In genomic region chr20:271528-271927, GRCh38 we compare ENCODE assay signal across 36 cellular contexts. TPM values are rescaled to one million over a fixed set of nuclear protein-coding genes. Genes with fewer than 3 reads are reported as not detected.
"Had no signal": no experiment of that assay in that cellular context is flagged by ENCODE, and none has a peak within 500 bp of the region (broad histone marks: within the 10 kb centered on the region; RNA-seq: fewer than 3 reads in every experiment).

No MANE protein-coding gene starts in this region.

- H3K27me3 ChIP-seq: adrenal gland, body of pancreas, colonic mucosa, gastroesophageal sphincter had no signal

- H3K27ac ChIP-seq: adrenal gland, body of pancreas, colonic mucosa, epithelial cell of prostate, esophagus squamous epithelium, gastroesophageal sphincter had no signal

- H3K4me3 Mint-ChIP-seq: activated CD4-positive, alpha-beta memory T cell treated with anti-CD3 and anti-CD28 coated beads for 36 hours; activated CD4-positive, alpha-beta T cell treated with anti-CD3 and anti-CD28 coated beads for 36 hours; activated CD4-positive, alpha-beta T cell treated with anti-CD3 and anti-CD28 coated beads, Interleukin-2, amount 10 ng/mL, durations not matched to agents 24 days and 14 days; activated CD8-positive, alpha-beta memory T cell treated with anti-CD3 and anti-CD28 coated beads, Interleukin-2, amount 10 ng/mL, durations not matched to agents 7 days and 5 days; activated CD8-positive, alpha-beta T cell treated with anti-CD3 and anti-CD28 coated beads, Interleukin-2, amount 10 ng/mL, durations not matched to agents 7 days and 5 days; activated naive CD4-positive, alpha-beta T cell treated with anti-CD3 and anti-CD28 coated beads for 36 hours; activated naive CD4-positive, alpha-beta T cell treated with anti-CD3 and anti-CD28 coated beads, Interleukin-2, amount 50 U/mL, for 24 hours; activated naive CD8-positive, alpha-beta T cell treated with anti-CD3 and anti-CD28 coated beads for 36 hours; activated naive CD8-positive, alpha-beta T cell treated with anti-CD3 and anti-CD28 coated beads, Interleukin-2, amount 50 U/mL, for 24 hours; activated T-cell treated with anti-CD3 and anti-CD28 coated beads, Interleukin-2, amount 50 U/mL, for 4 hours; activated T-helper 17 cell treated with anti-CD3 and anti-CD28 coated beads, Interleukin-2, amount 50 U/mL, for 72 hours had no signal

- ATAC-seq: activated CD4-positive, alpha-beta T cell treated with anti-CD3 and anti-CD28 coated beads for 36 hours; activated CD8-positive, alpha-beta memory T cell treated with anti-CD3 and anti-CD28 coated beads, Interleukin-2, amount 10 ng/mL, durations not matched to agents 7 days and 5 days; activated CD8-positive, alpha-beta T cell treated with anti-CD3 and anti-CD28 coated beads, Interleukin-2, amount 10 ng/mL, durations not matched to agents 7 days and 5 days; activated naive CD8-positive, alpha-beta T cell treated with anti-CD3 and anti-CD28 coated beads, Interleukin-2, amount 50 U/mL, for 24 hours; activated T-cell treated with anti-CD3 and anti-CD28 coated beads, Interleukin-2, amount 50 U/mL, for 4 hours; activated T-helper 17 cell treated with anti-CD3 and anti-CD28 coated beads, Interleukin-2, amount 50 U/mL, for 72 hours; body of pancreas; gastroesophageal sphincter had no signal

- H3K27me3 Mint-ChIP-seq: activated CD4-positive, alpha-beta T cell treated with anti-CD3 and anti-CD28 coated beads for 36 hours; activated CD8-positive, alpha-beta memory T cell treated with anti-CD3 and anti-CD28 coated beads, Interleukin-2, amount 10 ng/mL, durations not matched to agents 7 days and 5 days; activated naive CD4-positive, alpha-beta T cell treated with anti-CD3 and anti-CD28 coated beads, Interleukin-2, amount 50 U/mL, for 24 hours; activated naive CD8-positive, alpha-beta T cell treated with anti-CD3 and anti-CD28 coated beads for 36 hours; activated naive CD8-positive, alpha-beta T cell treated with anti-CD3 and anti-CD28 coated beads, Interleukin-2, amount 50 U/mL, for 24 hours had no signal

- FAIRE-seq: endometrium, endothelial cell of umbilical vein had no signal

- H3K36me3 Mint-ChIP-seq: activated CD4-positive, alpha-beta memory T cell treated with anti-CD3 and anti-CD28 coated beads for 36 hours; activated naive CD4-positive, alpha-beta T cell treated with anti-CD3 and anti-CD28 coated beads, Interleukin-2, amount 50 U/mL, for 24 hours; activated naive CD8-positive, alpha-beta T cell treated with anti-CD3 and anti-CD28 coated beads for 36 hours had no signal

- H3K36me3 ChIP-seq: adrenal gland, colonic mucosa had no signal

- H3K27ac Mint-ChIP-seq: activated CD4-positive, alpha-beta memory T cell treated with anti-CD3 and anti-CD28 coated beads for 36 hours; activated CD4-positive, alpha-beta T cell treated with anti-CD3 and anti-CD28 coated beads for 36 hours; activated CD4-positive, alpha-beta T cell treated with anti-CD3 and anti-CD28 coated beads, Interleukin-2, amount 10 ng/mL, durations not matched to agents 24 days and 14 days; activated CD8-positive, alpha-beta memory T cell treated with anti-CD3 and anti-CD28 coated beads, Interleukin-2, amount 10 ng/mL, durations not matched to agents 7 days and 5 days; activated CD8-positive, alpha-beta T cell treated with anti-CD3 and anti-CD28 coated beads, Interleukin-2, amount 10 ng/mL, durations not matched to agents 7 days and 5 days; activated naive CD4-positive, alpha-beta T cell treated with anti-CD3 and anti-CD28 coated beads for 36 hours; activated naive CD4-positive, alpha-beta T cell treated with anti-CD3 and anti-CD28 coated beads, Interleukin-2, amount 50 U/mL, for 24 hours; activated naive CD8-positive, alpha-beta T cell treated with anti-CD3 and anti-CD28 coated beads for 36 hours; activated naive CD8-positive, alpha-beta T cell treated with anti-CD3 and anti-CD28 coated beads, Interleukin-2, amount 50 U/mL, for 24 hours; activated T-helper 17 cell treated with anti-CD3 and anti-CD28 coated beads, Interleukin-2, amount 50 U/mL, for 72 hours had no signal

- H3K9me3 Mint-ChIP-seq: activated CD4-positive, alpha-beta memory T cell treated with anti-CD3 and anti-CD28 coated beads for 36 hours; activated CD4-positive, alpha-beta T cell treated with anti-CD3 and anti-CD28 coated beads, Interleukin-2, amount 10 ng/mL, durations not matched to agents 24 days and 14 days; activated naive CD4-positive, alpha-beta T cell treated with anti-CD3 and anti-CD28 coated beads for 36 hours; activated naive CD4-positive, alpha-beta T cell treated with anti-CD3 and anti-CD28 coated beads, Interleukin-2, amount 50 U/mL, for 24 hours; activated naive CD8-positive, alpha-beta T cell treated with anti-CD3 and anti-CD28 coated beads for 36 hours; activated naive CD8-positive, alpha-beta T cell treated with anti-CD3 and anti-CD28 coated beads, Interleukin-2, amount 50 U/mL, for 24 hours; activated T-cell treated with anti-CD3 and anti-CD28 coated beads, Interleukin-2, amount 50 U/mL, for 4 hours; activated T-helper 17 cell treated with anti-CD3 and anti-CD28 coated beads, Interleukin-2, amount 50 U/mL, for 72 hours had no signal

- DNase-seq: activated CD4-positive, alpha-beta memory T cell treated with anti-CD3 and anti-CD28 coated beads for 36 hours; activated CD4-positive, alpha-beta T cell treated with anti-CD3 and anti-CD28 coated beads for 36 hours; activated CD4-positive, alpha-beta T cell treated with anti-CD3 and anti-CD28 coated beads, Interleukin-2, amount 10 ng/mL, durations not matched to agents 24 days and 14 days; activated CD4-positive, CD25-positive, alpha-beta regulatory T cell; activated CD4-positive, CD25-positive, alpha-beta regulatory T cell treated with anti-CD3 and anti-CD28 coated beads, Interleukin-2, amount 50 U/mL, for 72 hours; activated CD8-positive, alpha-beta memory T cell treated with anti-CD3 and anti-CD28 coated beads, Interleukin-2, amount 10 ng/mL, durations not matched to agents 7 days and 5 days; activated effector memory CD4-positive, alpha-beta T cell treated with anti-CD3 and anti-CD28 coated beads, Interleukin-2, amount 50 U/mL, for 16 hours; activated naive CD4-positive, alpha-beta T cell treated with anti-CD3 and anti-CD28 coated beads for 36 hours; activated naive CD8-positive, alpha-beta T cell treated with anti-CD3 and anti-CD28 coated beads for 36 hours; activated naive CD8-positive, alpha-beta T cell treated with anti-CD3 and anti-CD28 coated beads, Interleukin-2, amount 50 U/mL, for 24 hours; activated T-cell treated with anti-CD3 and anti-CD28 coated beads, Interleukin-2, amount 50 U/mL, for 4 hours; adrenal gland; amygdala; aorta; body of pancreas; central memory CD4-positive, alpha-beta T cell; cerebellar nuclear complex; colonic mucosa; effector CD8-positive, alpha-beta T cell; esophagus squamous epithelium; foreskin melanocyte; T-helper 2 cell had no signal

- H3K4me3 ChIP-seq: adrenal gland, body of pancreas, colonic mucosa, esophagus squamous epithelium, gastroesophageal sphincter had no signal

- H3K4me1 ChIP-seq: colonic mucosa had no signal

- H3K9me3 ChIP-seq: adrenal gland, body of pancreas, colonic mucosa, esophagus squamous epithelium, gastroesophageal sphincter had no signal

RNA-seq across cellular contexts. Expression of gene DEFB132, which starts 14.0 kb away (rescaled TPM):
- total RNA-seq: activated CD4-positive, alpha-beta memory T cell treated with anti-CD3 and anti-CD28 coated beads for 36 hours; activated CD4-positive, alpha-beta T cell treated with anti-CD3 and anti-CD28 coated beads for 36 hours; activated CD4-positive, alpha-beta T cell treated with anti-CD3 and anti-CD28 coated beads, Interleukin-2, amount 10 ng/mL, durations not matched to agents 24 days and 14 days; activated CD8-positive, alpha-beta memory T cell treated with anti-CD3 and anti-CD28 coated beads for 36 hours; activated CD8-positive, alpha-beta memory T cell treated with anti-CD3 and anti-CD28 coated beads, Interleukin-2, amount 10 ng/mL, durations not matched to agents 7 days and 5 days; activated CD8-positive, alpha-beta T cell treated with anti-CD3 and anti-CD28 coated beads, Interleukin-2, amount 10 ng/mL, durations not matched to agents 7 days and 5 days; activated naive CD4-positive, alpha-beta T cell treated with anti-CD3 and anti-CD28 coated beads for 36 hours; activated naive CD8-positive, alpha-beta T cell treated with anti-CD3 and anti-CD28 coated beads for 36 hours; activated T-cell treated with anti-CD3 and anti-CD28 coated beads, Interleukin-2, amount 50 U/mL, for 4 hours; activated T-helper 17 cell treated with anti-CD3 and anti-CD28 coated beads, Interleukin-2, amount 50 U/mL, for 72 hours; adrenal gland; aorta; body of pancreas; colonic mucosa; dermis microvascular lymphatic vessel endothelial cell; endothelial cell of umbilical vein; esophagus squamous epithelium; fibroblast of lung; fibroblast of villous mesenchyme; gastroesophageal sphincter; glomerular endothelial cell; T-helper 1 cell treated with Interleukin-12 subunit alpha and Interleukin-12 subunit beta and Interleukin-4 antibody, amounts not matched to agents 30 ng/mL and 1 ng/mL, for 36 hours had no signal
- polyA plus RNA-seq: aorta, endothelial cell of umbilical vein, esophagus, fibroblast of lung had no signal

RNA-seq across cellular contexts. Expression of gene DEFB129, which starts 44.5 kb away (rescaled TPM):
- total RNA-seq: activated CD4-positive, alpha-beta memory T cell treated with anti-CD3 and anti-CD28 coated beads for 36 hours; activated CD4-positive, alpha-beta T cell treated with anti-CD3 and anti-CD28 coated beads for 36 hours; activated CD4-positive, alpha-beta T cell treated with anti-CD3 and anti-CD28 coated beads, Interleukin-2, amount 10 ng/mL, durations not matched to agents 24 days and 14 days; activated CD8-positive, alpha-beta memory T cell treated with anti-CD3 and anti-CD28 coated beads for 36 hours; activated CD8-positive, alpha-beta memory T cell treated with anti-CD3 and anti-CD28 coated beads, Interleukin-2, amount 10 ng/mL, durations not matched to agents 7 days and 5 days; activated CD8-positive, alpha-beta T cell treated with anti-CD3 and anti-CD28 coated beads, Interleukin-2, amount 10 ng/mL, durations not matched to agents 7 days and 5 days; activated naive CD4-positive, alpha-beta T cell treated with anti-CD3 and anti-CD28 coated beads for 36 hours; activated naive CD8-positive, alpha-beta T cell treated with anti-CD3 and anti-CD28 coated beads for 36 hours; activated T-cell treated with anti-CD3 and anti-CD28 coated beads, Interleukin-2, amount 50 U/mL, for 4 hours; activated T-helper 17 cell treated with anti-CD3 and anti-CD28 coated beads, Interleukin-2, amount 50 U/mL, for 72 hours; adrenal gland; aorta; body of pancreas; colonic mucosa; dermis microvascular lymphatic vessel endothelial cell; endothelial cell of umbilical vein; esophagus squamous epithelium; fibroblast of lung; fibroblast of villous mesenchyme; gastroesophageal sphincter; glomerular endothelial cell; T-helper 1 cell treated with Interleukin-12 subunit alpha and Interleukin-12 subunit beta and Interleukin-4 antibody, amounts not matched to agents 30 ng/mL and 1 ng/mL, for 36 hours had no signal
- polyA plus RNA-seq: adrenal gland, aorta, endothelial cell of umbilical vein, esophagus, fibroblast of lung had no signal
